Comparison of ENCODE assay signal across 20 cellular contexts in the genomic region with DNA sequence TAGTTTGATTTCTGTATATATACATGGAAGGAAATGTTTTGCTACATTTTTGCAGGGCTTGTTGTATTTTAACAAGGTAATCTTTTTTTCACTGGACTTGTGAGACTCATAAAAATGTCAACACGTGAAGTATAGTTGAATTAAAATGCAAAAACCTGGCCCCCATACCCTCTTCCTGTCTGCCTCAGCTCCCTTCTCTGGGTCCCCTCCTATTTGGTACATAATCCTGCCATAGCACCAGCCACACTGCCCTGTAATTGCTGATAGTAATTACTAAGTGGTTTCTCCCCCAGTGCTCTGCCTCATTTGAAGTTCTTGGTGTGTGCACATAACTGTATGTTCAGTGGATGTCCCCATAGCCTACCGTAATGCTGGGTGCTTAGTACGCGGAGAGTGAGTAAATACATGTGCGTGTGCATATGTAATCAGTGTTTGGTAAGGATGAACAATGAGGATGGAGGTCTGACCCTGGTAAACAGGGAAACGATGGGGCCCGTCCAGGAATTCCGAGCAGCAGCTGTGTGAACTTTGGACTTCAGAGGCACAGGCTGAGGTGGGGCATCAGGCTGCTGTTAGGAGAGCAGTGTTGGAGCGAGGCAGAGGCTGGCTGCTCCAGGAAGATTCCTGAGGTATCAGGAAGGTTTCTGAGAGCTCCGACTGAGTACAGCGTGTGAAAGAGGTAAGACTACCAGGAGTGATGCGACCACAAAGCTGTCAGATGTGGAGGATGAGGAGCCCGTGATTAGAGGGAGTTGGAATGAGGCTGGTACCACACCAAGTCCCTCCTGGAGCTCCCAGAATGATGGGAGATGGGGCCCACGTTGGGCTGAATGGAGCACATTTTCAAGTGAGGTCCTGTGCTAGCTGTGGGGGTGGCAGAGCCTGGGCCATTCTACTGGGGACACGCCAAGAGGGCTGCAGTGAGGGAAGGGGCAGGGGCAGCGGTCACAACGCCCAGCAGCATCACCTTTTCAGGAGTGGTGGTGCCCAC.
DNase-seq lines count a peak whose midpoint lies in the region; ATAC-seq and TF ChIP-seq lines count a peak whose summit lies in the region.
"Had no signal": no experiment of that assay in that cellular context is flagged by ENCODE, and none has a peak within 500 bp of the region (broad histone marks: within the 10 kb centered on the region; RNA-seq: fewer than 3 reads in every experiment).

No MANE protein-coding gene starts in this region.

- H2AFZ ChIP-seq in Loucy (ENCODE audit: low read length): no peak overlapping the region
- no peak overlapping the region for H2AFZ ChIP-seq in neural progenitor cell (replicated peaks)

- in situ Hi-C loops in Caki2 (cut with HindIII; ENCODE audit: low pct_unique_long_range_greater_than_20kb, low sequenced_read_pairs): no loop called here

- H3F3A ChIP-seq in Loucy (ENCODE audit: low read depth) (no peaks in the 10 kb centered on the region), neural progenitor cell (ENCODE audit: low read depth) (no peaks in the 10 kb centered on the region)

- H3K27me3 ChIP-seq in Loucy (ENCODE audit: insufficient read depth, low read length, poor library complexity, severe bottlenecking) (no peaks in the 10 kb centered on the region), neural progenitor cell (no peaks in the 10 kb centered on the region), WERI-Rb-1 (ENCODE audit: insufficient read depth, low read depth, severe bottlenecking) (no peaks in the 10 kb centered on the region)
- H3K27me3 ChIP-seq: ovary, uterus had no signal

- peaks cover 3% of the 10 kb centered on the region; the same call in 1 of the 2 replicates for H3K9me3 ChIP-seq in Loucy (ENCODE audit: insufficient read depth, low read depth, low read length)
- no peaks in the 10 kb centered on the region for H3K9me3 ChIP-seq in neural progenitor cell (ENCODE audit: low read depth)
- H3K9me3 ChIP-seq in WERI-Rb-1 (ENCODE audit: severe bottlenecking): peaks cover 4% of the 10 kb centered on the region
- H3K9me3 ChIP-seq: ovary, uterus had no signal

- no peak for ATAC-seq in GM21390 (IDR thresholded peaks at IDR 0.05; ENCODE audit: unreplicated experiment)
- no peak for ATAC-seq in stimulated activated effector memory CD8-positive, alpha-beta T cell treated with anti-CD3 and anti-CD28 coated beads, Interleukin-12 subunit alpha, Interleukin-12 subunit beta, amount 100 ng/mL, for 72 hours
- ATAC-seq: activated CD8-positive, alpha-beta T cell treated with anti-CD3 and anti-CD28 coated beads, Interleukin-2, amount 10 ng/mL, durations not matched to agents 7 days and 5 days; left lobe of liver had no signal

- peaks cover 74% of the 10 kb centered on the region; the same call in 1 of the 2 replicates for H3K36me3 ChIP-seq in Loucy (ENCODE audit: insufficient read depth, low read length)
- H3K36me3 ChIP-seq in neural progenitor cell: no peaks in the 10 kb centered on the region
- no peaks in the 10 kb centered on the region for H3K36me3 ChIP-seq in WERI-Rb-1
- H3K36me3 ChIP-seq: ovary, uterus had no signal

- H3K9me3 Mint-ChIP-seq in brain (peaks cover 10 to 30% (median 17%) of the 10 kb centered on the region in 5 experiments), neural progenitor cell (peaks cover 16% of the 10 kb centered on the region)
- no peaks in the 10 kb centered on the region for H3K9me3 Mint-ChIP-seq in stimulated activated effector memory CD8-positive, alpha-beta T cell treated with anti-CD3 and anti-CD28 coated beads, Interleukin-12 subunit alpha, Interleukin-12 subunit beta, amount 100 ng/mL, for 72 hours

- H3K4me1 ChIP-seq in Loucy (ENCODE audit: insufficient read depth, low read length, poor library complexity, severe bottlenecking): peaks cover 48% of the 10 kb centered on the region
- H3K4me1 ChIP-seq in neural progenitor cell: peaks cover 15% of the 10 kb centered on the region
- H3K4me1 ChIP-seq: uterus had no signal

- H3K4me3 ChIP-seq in Loucy (ENCODE audit: low read length, poor library complexity, severe bottlenecking) (no peak overlapping the region), neural progenitor cell (no peak overlapping the region), WERI-Rb-1 (ENCODE audit: low read depth, low read length) (no peak overlapping the region)
- H3K4me3 ChIP-seq: ovary, uterus had no signal

- H3K36me3 Mint-ChIP-seq in brain (peaks cover 31% of the 10 kb centered on the region), neural progenitor cell (peaks cover 12% of the 10 kb centered on the region)
- H3K36me3 Mint-ChIP-seq in stimulated activated effector memory CD8-positive, alpha-beta T cell treated with anti-CD3 and anti-CD28 coated beads, Interleukin-12 subunit alpha, Interleukin-12 subunit beta, amount 100 ng/mL, for 72 hours: no peaks in the 10 kb centered on the region

- no peak overlapping the region for H3K9ac ChIP-seq in Loucy (ENCODE audit: low read depth, low read length, poor library complexity, severe bottlenecking)
- H3K9ac ChIP-seq in neural progenitor cell: no peak overlapping the region

- no peaks in the 10 kb centered on the region for H3K9me2 ChIP-seq in Loucy (replicated peaks; ENCODE audit: low read depth, low read length)

- H3K27me3 Mint-ChIP-seq in brain: peaks cover 4% of the 10 kb centered on the region
- peaks cover 3% of the 10 kb centered on the region for H3K27me3 Mint-ChIP-seq in neural progenitor cell (ENCODE audit: insufficient read depth, low read depth)

- H3K4me2 ChIP-seq in Loucy (ENCODE audit: low read depth, low read length, poor library complexity, severe bottlenecking) (peak overlapping the region; percentile 15), neural progenitor cell (no peak overlapping the region)

- H3K4me3 Mint-ChIP-seq in brain (peak overlapping the region in 1 of 5 experiments; percentile 18), neural progenitor cell (peak overlapping the region; percentile 30)
- no peak overlapping the region for H3K4me3 Mint-ChIP-seq in stimulated activated effector memory CD8-positive, alpha-beta T cell treated with anti-CD3 and anti-CD28 coated beads, Interleukin-12 subunit alpha, Interleukin-12 subunit beta, amount 100 ng/mL, for 72 hours
- H3K4me3 Mint-ChIP-seq: activated CD8-positive, alpha-beta T cell treated with anti-CD3 and anti-CD28 coated beads, Interleukin-2, amount 10 ng/mL, durations not matched to agents 7 days and 5 days; CD8-positive, alpha-beta memory T cell; central memory CD8-positive, alpha-beta T cell; endodermal cell; H9 had no signal

- H3K4me1 Mint-ChIP-seq in brain: peaks cover 23% of the 10 kb centered on the region
- H3K4me1 Mint-ChIP-seq in neural progenitor cell: peaks cover 15% of the 10 kb centered on the region
- H3K4me1 Mint-ChIP-seq in stimulated activated effector memory CD8-positive, alpha-beta T cell treated with anti-CD3 and anti-CD28 coated beads, Interleukin-12 subunit alpha, Interleukin-12 subunit beta, amount 100 ng/mL, for 72 hours: no peaks in the 10 kb centered on the region
- H3K4me1 Mint-ChIP-seq: CD8-positive, alpha-beta memory T cell; central memory CD8-positive, alpha-beta T cell had no signal

- peaks cover 81% of the 10 kb centered on the region for H4K20me1 ChIP-seq in Loucy (ENCODE audit: insufficient read depth, low read length, poor library complexity, severe bottlenecking)
- peaks cover 1% of the 10 kb centered on the region for H4K20me1 ChIP-seq in neural progenitor cell (ENCODE audit: low read depth)

- peak; percentile 33 for DNase-seq in Caki2 (ENCODE audit: low read depth)
- DNase-seq in neural progenitor cell (ENCODE audit: low spot score): no peak
- no peak for DNase-seq in D341Med (ENCODE audit: low spot score)
- DNase-seq in stimulated activated effector memory CD8-positive, alpha-beta T cell treated with anti-CD3 and anti-CD28 coated beads, Interleukin-12 subunit alpha, Interleukin-12 subunit beta, amount 100 ng/mL, for 72 hours (ENCODE audit: low spot score in 2 of 2): no peak
- no peak for DNase-seq in WERI-Rb-1
- DNase-seq: activated CD8-positive, alpha-beta T cell treated with anti-CD3 and anti-CD28 coated beads, Interleukin-2, amount 10 ng/mL, durations not matched to agents 7 days and 5 days; CD8-positive, alpha-beta memory T cell; endodermal cell; GF-D8; H9; NCI-H2029 treated with DMSO at 0.1 percent for 48 hours; NCI-H774; ovary; stimulated activated naive CD4-positive, alpha-beta T cell; uterus had no signal

- no peak for TF ChIP-seq CTCF in Loucy (conservative IDR thresholded peaks at IDR 0.05; ENCODE audit: low read length)
- no peak for TF ChIP-seq CTCF in brain (conservative IDR thresholded peaks at IDR 0.05)
- TF ChIP-seq CTCF in neural progenitor cell (IDR thresholded peaks at IDR 0.05): no peak
- TF ChIP-seq CTCF in WERI-Rb-1 (IDR thresholded peaks at IDR 0.05; ENCODE audit: low read depth, low read length): no peak

- peak overlapping the region in 4 of 5 experiments; percentile 13 to 66 (median 44) for H3K27ac Mint-ChIP-seq in brain
- H3K27ac Mint-ChIP-seq in neural progenitor cell: peak overlapping the region; percentile 11
- no peak overlapping the region for H3K27ac Mint-ChIP-seq in stimulated activated effector memory CD8-positive, alpha-beta T cell treated with anti-CD3 and anti-CD28 coated beads, Interleukin-12 subunit alpha, Interleukin-12 subunit beta, amount 100 ng/mL, for 72 hours
- H3K27ac Mint-ChIP-seq: activated CD8-positive, alpha-beta T cell treated with anti-CD3 and anti-CD28 coated beads, Interleukin-2, amount 10 ng/mL, durations not matched to agents 7 days and 5 days; CD8-positive, alpha-beta memory T cell; endodermal cell; H9 had no signal

- H3K79me2 ChIP-seq in Loucy (ENCODE audit: insufficient read depth, low read length) (peaks cover 89% of the 10 kb centered on the region), neural progenitor cell (ENCODE audit: low read depth) (no peaks in the 10 kb centered on the region)

- H3K27ac ChIP-seq in neural progenitor cell (no peak overlapping the region), WERI-Rb-1 (no peak overlapping the region)
- H3K27ac ChIP-seq: ovary, uterus had no signal
